19 cellular contexts compared by ENCODE assay signal in the genomic region with DNA sequence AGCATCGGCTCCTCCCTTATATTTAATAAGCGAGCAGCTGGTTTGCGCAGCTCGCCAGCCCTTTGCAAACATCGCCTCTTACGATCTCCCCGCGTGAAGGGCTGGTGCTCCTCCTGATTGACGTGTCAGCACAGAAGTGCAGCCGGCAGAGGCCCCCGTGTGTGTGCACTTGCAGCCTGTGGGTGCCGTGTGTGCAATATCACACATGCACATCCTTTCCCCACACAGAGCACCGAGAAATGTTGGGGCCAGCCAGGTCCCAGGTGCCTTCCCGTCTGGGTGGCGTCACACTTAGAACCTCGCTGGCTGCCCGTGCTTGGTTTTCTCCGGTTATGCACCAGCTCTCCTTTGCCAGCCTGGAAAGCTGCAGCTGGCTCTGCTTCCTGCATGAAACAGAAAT.
A peak's percentile ranks its signal among the peaks of the same experiment; 100 is the strongest.
DNase-seq lines count a peak whose midpoint lies in the region; ATAC-seq and TF ChIP-seq lines count a peak whose summit lies in the region.
"Had no signal": no experiment of that assay in that cellular context is flagged by ENCODE, and none has a peak within 500 bp of the region (broad histone marks: within the 10 kb centered on the region; RNA-seq: fewer than 3 reads in every experiment).

No MANE protein-coding gene starts in this region.

- peak; percentile 10 for DNase-seq in COR-L47 (lab: John Stamatoyannopoulos, UW)
- peak; percentile 76 for DNase-seq in NCI-H1694 treated with DMSO at 0.1 percent for 48 hours (lab: John Stamatoyannopoulos, UW)
- peak; percentile 75 for DNase-seq in NCI-H510A treated with DMSO at 0.1 percent for 48 hours (lab: John Stamatoyannopoulos, UW)
- peak in 1 of 2 donors; percentile 4 for DNase-seq in left colon
- no peak for DNase-seq in activated naive CD4-positive, alpha-beta T cell treated with Interleukin-2 at 50 U/mL for 16 hours
- DNase-seq in pons (ENCODE audit: low spot score): no peak
- DNase-seq in SIG-M5 treated with dmso at 0.1 percent for 504 hours (lab: John Stamatoyannopoulos, UW; ENCODE audit: unreplicated experiment): no peak
- no peak for DNase-seq in type B pancreatic cell (ENCODE audit: extremely low spot score, unreplicated experiment)
- DNase-seq: activated CD4-positive, alpha-beta T cell treated with anti-CD3 and anti-CD28 coated beads for 1 hour; activated T-cell treated with anti-CD3 and anti-CD28 coated beads, Interleukin-2, amount 50 U/mL, for 72 hours; esophagus squamous epithelium; H7; naive B cell; NCI-H446; stimulated activated naive B cell treated with anti-CD40 and anti-IgM and Interleukin-4, amounts not matched to agents 10 μg/mL and 1 μg/mL and 100 μg/mL, for 72 hours had no signal

- H3K27ac Mint-ChIP-seq in type B pancreatic cell: no peak overlapping the region
- H3K27ac Mint-ChIP-seq: activated naive CD4-positive, alpha-beta T cell treated with anti-CD3 and anti-CD28 coated beads, Interleukin-2, amount 50 U/mL, for 72 hours; activated T-cell treated with anti-CD3 and anti-CD28 coated beads, Interleukin-2, amount 50 U/mL, for 72 hours; CD14-positive monocyte; memory B cell; naive B cell; stimulated activated naive B cell treated with anti-CD40 and anti-IgM and Interleukin-4, amounts not matched to agents 10 μg/mL and 1 μg/mL and 100 μg/mL, for 72 hours had no signal

- H3K36me3 Mint-ChIP-seq in type B pancreatic cell: no peaks in the 10 kb centered on the region
- H3K36me3 Mint-ChIP-seq: activated naive CD4-positive, alpha-beta T cell treated with anti-CD3 and anti-CD28 coated beads, Interleukin-2, amount 50 U/mL, for 72 hours; CD14-positive monocyte; memory B cell; naive B cell; stimulated activated naive B cell treated with anti-CD40 and anti-IgM and Interleukin-4, amounts not matched to agents 10 μg/mL and 1 μg/mL and 100 μg/mL, for 72 hours had no signal

- H3K27me3 Mint-ChIP-seq in type B pancreatic cell: peaks cover 22% of the 10 kb centered on the region

- H3K4me3 Mint-ChIP-seq in type B pancreatic cell: no peak overlapping the region
- H3K4me3 Mint-ChIP-seq: activated T-cell treated with anti-CD3 and anti-CD28 coated beads, Interleukin-2, amount 50 U/mL, for 72 hours; CD14-positive monocyte; memory B cell; stimulated activated naive B cell treated with anti-CD40 and anti-IgM and Interleukin-4, amounts not matched to agents 10 μg/mL and 1 μg/mL and 100 μg/mL, for 72 hours had no signal

- no peak for TF ChIP-seq CTCF in type B pancreatic cell (conservative IDR thresholded peaks at IDR 0.05)

- intact Hi-C loops in left colon (cut with DNase I, micrococcal nuclease): no loop called here

- H3K4me1 Mint-ChIP-seq in type B pancreatic cell (ENCODE audit: unreplicated experiment): peaks cover 4% of the 10 kb centered on the region
- H3K4me1 Mint-ChIP-seq: CD14-positive monocyte; memory B cell; naive B cell; stimulated activated naive B cell treated with anti-CD40 and anti-IgM and Interleukin-4, amounts not matched to agents 10 μg/mL and 1 μg/mL and 100 μg/mL, for 72 hours had no signal

- peak; percentile 59 for ATAC-seq in left colon
- ATAC-seq: activated naive CD4-positive, alpha-beta T cell treated with anti-CD3 and anti-CD28 coated beads, Interleukin-2, amount 50 U/mL, for 72 hours; activated T-cell treated with anti-CD3 and anti-CD28 coated beads, Interleukin-2, amount 50 U/mL, for 72 hours; gastroesophageal sphincter; stimulated activated naive B cell treated with anti-CD40 and anti-IgM and Interleukin-4, amounts not matched to agents 10 μg/mL and 1 μg/mL and 100 μg/mL, for 72 hours had no signal

- no peaks in the 10 kb centered on the region for H3K9me3 Mint-ChIP-seq in type B pancreatic cell
- H3K9me3 Mint-ChIP-seq: activated naive CD4-positive, alpha-beta T cell treated with anti-CD3 and anti-CD28 coated beads, Interleukin-2, amount 50 U/mL, for 72 hours; activated T-cell treated with anti-CD3 and anti-CD28 coated beads, Interleukin-2, amount 50 U/mL, for 72 hours; memory B cell; naive B cell; stimulated activated naive B cell treated with anti-CD40 and anti-IgM and Interleukin-4, amounts not matched to agents 10 μg/mL and 1 μg/mL and 100 μg/mL, for 72 hours had no signal

Comparison
In these comparisons a context has a peak if more than half of its experiments do, and no peak if none do; other contexts are left out.
1. DNase-seq: peak in COR-L47 (single experiment), NCI-H1694 treated with DMSO at 0.1 percent for 48 hours (single experiment) and NCI-H510A treated with DMSO at 0.1 percent for 48 hours (single experiment); none in activated naive CD4-positive, alpha-beta T cell treated with Interleukin-2 at 50 U/mL for 16 hours (single experiment), pons (single experiment), SIG-M5 treated with dmso at 0.1 percent for 504 hours (single experiment) and type B pancreatic cell (single experiment).